Comparison of ENCODE assay signal across 8 cellular contexts in the genomic region with DNA sequence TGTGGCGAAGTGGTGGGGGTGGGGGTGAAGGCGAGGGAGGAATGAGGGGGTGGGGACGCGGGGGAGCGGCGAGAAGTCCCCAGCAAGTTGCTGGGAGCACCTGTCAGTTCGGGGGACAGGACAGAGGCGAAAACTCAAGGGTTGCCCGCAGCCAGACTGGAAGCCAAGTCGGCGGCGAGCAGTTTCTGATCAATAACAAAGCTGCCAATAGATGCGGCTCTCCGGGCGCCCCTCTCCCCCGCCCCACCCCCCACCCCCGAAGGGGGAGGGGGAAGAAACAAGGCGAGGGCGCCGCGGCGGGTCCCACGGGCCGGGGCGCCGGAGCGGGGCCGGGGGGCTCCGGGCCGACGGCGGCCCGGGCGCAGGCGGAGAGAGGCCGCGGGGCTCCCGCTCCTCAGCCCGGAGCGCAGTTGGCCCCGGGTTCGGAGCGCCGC. TPM values are rescaled to one million over a fixed set of nuclear protein-coding genes. Genes with fewer than 3 reads are reported as not detected.
DNase-seq lines count a peak whose midpoint lies in the region; ATAC-seq and TF ChIP-seq lines count a peak whose summit lies in the region.

No MANE protein-coding gene starts in this region.

- peak overlapping the region; percentile 78 for H3K27ac Mint-ChIP-seq in Calu3 (ENCODE audit: unreplicated experiment)

- H3K36me3 Mint-ChIP-seq in Calu3 (ENCODE audit: insufficient read depth, unreplicated experiment), result peaks cover 48% of the 10 kb centered on the region

- TF ChIP-seq CTCF in Calu3 (IDR thresholded peaks at IDR 0.05; ENCODE audit: unreplicated experiment), result no peak

- peaks cover 9 to 15% of the 10 kb centered on the region in 2 donors for H3K4me1 ChIP-seq in muscle layer of duodenum (ENCODE audit: control insufficient read depth in 1 of 2, insufficient read depth in 2 of 2, low read length in 2 of 2)

- peak overlapping the region; percentile 84 for H3K4me3 Mint-ChIP-seq in Calu3 (ENCODE audit: low read depth, unreplicated experiment)

- H3K4me3 ChIP-seq in Jurkat, Clone E6-1 (ENCODE audit: low read length), result peak overlapping the region; percentile 67
- peak overlapping the region; percentile 68 to 91 for H3K4me3 ChIP-seq in muscle layer of duodenum (ENCODE audit: low read depth in 1 of 2, low read length in 2 of 2)

- H3K9me3 Mint-ChIP-seq in Calu3 (ENCODE audit: low read depth, unreplicated experiment), result no peaks in the 10 kb centered on the region

- H3K27me3 ChIP-seq in muscle layer of duodenum (ENCODE audit: low read depth, low read length), result no peaks in the 10 kb centered on the region

- H3K9me3 ChIP-seq in muscle layer of duodenum (ENCODE audit: control insufficient read depth in 1 of 2, low read length in 2 of 2), result no peaks in the 10 kb centered on the region

- CTCF ChIA-PET in Calu3 (lab: Charles Lee), result interaction anchor here (0.5 to 2.3 kb wide), 5 partner anchors 10 to 496 kb away, joined by 3 to 9 read pairs (median 5); no protein-coding TSS in a partner anchor

- H3K4me1 Mint-ChIP-seq in Calu3 (ENCODE audit: low read depth, unreplicated experiment), result peaks cover 47% of the 10 kb centered on the region

- peak; percentile 44 for DNase-seq in Calu3
- no peak for DNase-seq in Jurkat, Clone E6-1 (ENCODE audit: low read depth, low spot score)
- peak; percentile 70 for DNase-seq in ecto neural progenitor cell (ENCODE audit: low spot score)
- DNase-seq in middle frontal gyrus (ENCODE audit: extremely low spot score, low spot score), result no peak
- DNase-seq in SKM-1 (lab: John Stamatoyannopoulos, UW; ENCODE audit: unreplicated experiment), result no peak
- no peak for DNase-seq in stimulated activated CD4-positive, alpha-beta T cell treated with anti-CD3 and anti-CD28 coated beads, Interleukin-4, amount 100 ng/mL, for 1 hour

- ATAC-seq in HG02970 (IDR thresholded peaks at IDR 0.05; ENCODE audit: low FRiP score, unreplicated experiment), result no peak

- no peaks in the 10 kb centered on the region for H3K27me3 Mint-ChIP-seq in Calu3 (ENCODE audit: unreplicated experiment)

- BruUV-seq in Calu3 (replicated peaks; lab: Mats Ljungman, UMichigan), result no TSS peak

- intact Hi-C loops in Calu3 (cut with micrococcal nuclease; ENCODE audit: unreplicated experiment), result loop anchor here (5.0 kb wide), 1 partner anchor 156 kb away; no protein-coding TSS in a partner anchor

- H3K36me3 ChIP-seq in muscle layer of duodenum (ENCODE audit: control insufficient read depth in 1 of 2, insufficient read depth in 2 of 2, low read length in 2 of 2), result no peaks in the 10 kb centered on the region

- H3K27ac ChIP-seq in muscle layer of duodenum (ENCODE audit: low read length), result peak overlapping the region; percentile 92

RNA-seq across cellular contexts. Expression of gene PDGFC, which starts 0.4 kb away (rescaled TPM):
- 52.1 and 64.5 TPM in 2 replicates for total RNA-seq in Calu3 (2022)
- 9.5 TPM for polyA plus RNA-seq in Jurkat, Clone E6-1 (2012; ENCODE audit: insufficient read depth, insufficient read length)

Comparison
In these comparisons a context has a peak if more than half of its experiments do, and no peak if none do; other contexts are left out.
1. DNase-seq: peak in Calu3 (single experiment) and ecto neural progenitor cell (single experiment); none in Jurkat, Clone E6-1 (single experiment), middle frontal gyrus (single experiment), SKM-1 (single experiment) and stimulated activated CD4-positive, alpha-beta T cell treated with anti-CD3 and anti-CD28 coated beads, Interleukin-4, amount 100 ng/mL, for 1 hour (single experiment).